20 cellular contexts compared by ENCODE assay signal in genomic region chr11:2537010-2537695, GRCh38.
"Had no signal": no experiment of that assay in that cellular context is flagged by ENCODE, and none has a peak within 500 bp of the region (broad histone marks: within the 10 kb centered on the region; RNA-seq: fewer than 3 reads in every experiment).

No MANE protein-coding gene starts in this region.

- H3K4me3 ChIP-seq: neural progenitor cell, psoas muscle, right atrium auricular region, stomach, suprapubic skin, tibial nerve had no signal

- ATAC-seq: activated CD8-positive, alpha-beta memory T cell treated with anti-CD3 and anti-CD28 coated beads, Interleukin-2, amount 10 ng/mL, durations not matched to agents 7 days and 5 days; activated CD8-positive, alpha-beta T cell treated with anti-CD3 and anti-CD28 coated beads for 36 hours; esophagus mucosa; left ventricle myocardium superior; naive thymus-derived CD4-positive, alpha-beta T cell; psoas muscle; stimulated activated effector memory CD8-positive, alpha-beta T cell treated with anti-CD3 and anti-CD28 coated beads, Interleukin-12 subunit alpha, Interleukin-12 subunit beta, amount 100 ng/mL, for 72 hours had no signal

- H3K36me3 ChIP-seq: neural progenitor cell, right atrium auricular region, suprapubic skin, tibial nerve had no signal

- H3K27ac ChIP-seq: neural progenitor cell, psoas muscle, right atrium auricular region, stomach, suprapubic skin, tibial nerve had no signal

- H3K9me3 ChIP-seq: psoas muscle, right atrium auricular region, stomach, suprapubic skin, tibial nerve had no signal

- H3K27me3 ChIP-seq: right atrium auricular region, stomach, suprapubic skin, tibial nerve had no signal

- DNase-seq: activated CD4-positive, alpha-beta T cell treated with anti-CD3 and anti-CD28 coated beads, Interleukin-2, amount 10 ng/mL, durations not matched to agents 24 days and 14 days; activated CD8-positive, alpha-beta memory T cell treated with anti-CD3 and anti-CD28 coated beads, Interleukin-2, amount 10 ng/mL, durations not matched to agents 7 days and 5 days; activated CD8-positive, alpha-beta T cell treated with anti-CD3 and anti-CD28 coated beads for 36 hours; activated T-cell treated with anti-CD3 and anti-CD28 coated beads for 4 hours; caudate nucleus; dermis blood vessel endothelial cell; effector CD8-positive, alpha-beta T cell; hippocampal formation; kidney glomerular epithelial cell; naive thymus-derived CD4-positive, alpha-beta T cell; stimulated activated CD4-positive, alpha-beta T cell treated with anti-CD3 and anti-CD28 coated beads, Interleukin-2, amount 100 ng/mL, for 24 hours; stomach had no signal

- H2AFZ ChIP-seq: neural progenitor cell had no signal

- H3K4me2 ChIP-seq: neural progenitor cell had no signal
